Comparison of ENCODE assay signal across 8 cellular contexts in the genomic region with DNA sequence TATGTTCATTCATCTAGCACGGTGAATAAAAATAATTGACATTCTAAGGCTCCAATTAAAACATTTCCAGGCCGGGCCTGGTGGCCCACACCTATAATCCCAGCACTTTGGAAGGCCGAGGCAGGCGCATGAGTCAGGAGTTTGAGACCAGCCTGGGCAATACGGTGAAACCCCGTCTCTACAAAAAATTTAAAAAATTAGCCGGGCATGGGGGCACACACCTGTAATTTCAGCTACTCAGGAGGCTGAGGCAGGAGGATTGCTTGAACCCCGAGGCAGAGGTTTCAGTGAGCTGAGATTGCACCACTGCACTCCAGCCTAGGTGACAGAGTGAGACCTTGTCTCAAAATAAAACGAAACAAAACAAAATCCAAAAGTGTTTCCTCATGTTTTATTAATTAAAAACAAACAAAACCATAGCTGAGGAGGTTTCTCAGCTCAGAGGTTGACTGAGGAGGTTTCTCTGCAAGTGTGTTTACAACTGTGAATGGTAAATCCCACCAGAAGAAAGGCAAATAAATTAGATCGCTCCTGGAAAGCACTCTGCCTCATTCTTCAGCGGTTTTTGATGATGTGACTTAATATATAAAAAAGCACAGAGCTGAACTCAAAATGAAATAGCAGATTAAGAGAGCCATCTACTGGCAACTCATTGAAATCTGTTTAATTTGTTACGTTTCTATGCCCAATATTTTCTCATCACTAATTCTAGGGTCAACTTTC. TPM values are rescaled to one million over a fixed set of nuclear protein-coding genes. Genes with fewer than 3 reads are reported as not detected.
DNase-seq lines count a peak whose midpoint lies in the region; ATAC-seq, FAIRE-seq and TF ChIP-seq lines count a peak whose summit lies in the region.

No MANE protein-coding gene starts in this region.

- SMC1A ChIA-PET in GM12878 (lab: Charles Lee; ENCODE audit: uncharacterized antibody, unreplicated experiment): interaction anchor here (0.7 to 6.6 kb wide), 50 partner anchors 9 to 664 kb away, joined by 3 to 186 read pairs (median 4); a partner anchor contains a TSS

- WGBS in GM12878 (ENCODE audit: insufficient coverage, insufficient replicate concordance, low lambda C conversion rate, missing lambda C conversion rate): 45% methylated on average over 12 of the region's 12 CpGs

- H3K27me3 ChIP-seq in GM12878 (replicated peaks in 1 of 2; ENCODE audit: control insufficient read depth in 2 of 2, insufficient read depth in 2 of 2, low read length in 1 of 2) (no peaks in the 10 kb centered on the region), keratinocyte (ENCODE audit: control insufficient read depth, extremely low read depth, insufficient read depth, low read length) (no peaks in the 10 kb centered on the region)

- no peak for TF ChIP-seq POLR2A in GM12878 (IDR thresholded peaks at IDR 0.05; ENCODE audit: low read depth, low read length)

- ATAC-seq in GM18511 (IDR thresholded peaks at IDR 0.05; ENCODE audit: unreplicated experiment) (peak; percentile 49), GM12878 (peak; percentile 70), HG02588 (IDR thresholded peaks at IDR 0.05; ENCODE audit: unreplicated experiment) (no peak)

- no peaks in the 10 kb centered on the region for H3K27me3 Mint-ChIP-seq in type B pancreatic cell

- dilution Hi-C loops in keratinocyte (cut with MboI; ENCODE audit: extremely low pct_ligation_motif_present, low sequenced_read_pairs): no loop called here

- no peak for TF ChIP-seq EP300 in GM12878 (IDR thresholded peaks at IDR 0.05; ENCODE audit: borderline replicate concordance in 1 of 2, control insufficient read depth in 1 of 2, low read depth in 2 of 2, low read length in 2 of 2)

- H3K36me3 ChIP-seq in GM12878 (ENCODE audit: control insufficient read depth in 2 of 2, insufficient read depth in 2 of 2, low read length in 1 of 2): no peaks in the 10 kb centered on the region
- no peaks in the 10 kb centered on the region for H3K36me3 ChIP-seq in keratinocyte (ENCODE audit: control insufficient read depth in 2 of 2, extremely low read depth in 1 of 2, insufficient read depth in 2 of 2, low read length in 2 of 2)

- RAD21 ChIA-PET in GM12878 (lab: Charles Lee; ENCODE audit: unreplicated experiment): interaction anchor here (0.7 to 5.0 kb wide), 29 partner anchors 10 to 574 kb away, joined by 3 to 156 read pairs (median 5); no protein-coding TSS in a partner anchor

- H3K4me1 ChIP-seq in GM12878 (ENCODE audit: control insufficient read depth, insufficient read depth, low read length) (no peaks in the 10 kb centered on the region), keratinocyte (ENCODE audit: control insufficient read depth, extremely low read depth, insufficient read depth, low read length) (peaks cover 4% of the 10 kb centered on the region)

- DNase-seq in AG08396 (ENCODE audit: low spot score) (peak; percentile 56), NCI-H2196 (lab: John Stamatoyannopoulos, UW; ENCODE audit: unreplicated experiment) (peak; percentile 65), GM12878 (ENCODE audit: low read depth, low spot score) (no peak), keratinocyte (ENCODE audit: low read depth, low spot score) (no peak), type B pancreatic cell (ENCODE audit: extremely low spot score, unreplicated experiment) (no peak), GDM1 (lab: John Stamatoyannopoulos, UW) (no peak)

- H3K9me3 ChIP-seq in GM12878 (replicated peaks; ENCODE audit: control insufficient read depth, insufficient read depth, low read length) (no peaks in the 10 kb centered on the region; the same call in 2 of the 3 replicates), keratinocyte (ENCODE audit: control insufficient read depth, low read depth, low read length) (no peaks in the 10 kb centered on the region)

- no peaks in the 10 kb centered on the region for H3K36me3 Mint-ChIP-seq in type B pancreatic cell

- CTCF ChIA-PET in GM12878 (lab: Yijun Ruan, JAX): interaction anchor here (0.6 to 5.8 kb wide), 79 partner anchors 8 to 615 kb away, joined by 3 to 305 read pairs (median 4); a partner anchor contains a TSS

- H2AFZ ChIP-seq in GM12878 (ENCODE audit: control insufficient read depth, low read depth, low read length): peak overlapping the region; percentile 45
- peak overlapping the region; percentile 78 for H2AFZ ChIP-seq in keratinocyte (ENCODE audit: control insufficient read depth, low read length)

- H3K4me3 ChIP-seq in GM12878: no peak overlapping the region
- peak overlapping the region in 1 of 3 experiments; percentile 14 for H3K4me3 ChIP-seq in keratinocyte (ENCODE audit: control insufficient read depth in 2 of 3, extremely low read depth in 1 of 3, insufficient read depth in 2 of 3, low read depth in 1 of 3, low read length in 3 of 3)

- no peaks in the 10 kb centered on the region for H3K4me1 Mint-ChIP-seq in type B pancreatic cell (ENCODE audit: unreplicated experiment)

- no peak overlapping the region for H3K4me3 Mint-ChIP-seq in type B pancreatic cell

- H3K27ac ChIP-seq in GM12878 (ENCODE audit: control insufficient read depth, insufficient read depth): no peak overlapping the region
- H3K27ac ChIP-seq in keratinocyte (ENCODE audit: control insufficient read depth, insufficient read depth, low read length): no peak overlapping the region

- H4K20me1 ChIP-seq in GM12878 (ENCODE audit: control insufficient read depth, insufficient read depth): no peaks in the 10 kb centered on the region
- no peaks in the 10 kb centered on the region for H4K20me1 ChIP-seq in keratinocyte (ENCODE audit: control insufficient read depth, extremely low read depth, insufficient read depth, low read length)

- H3K4me2 ChIP-seq in GM12878 (ENCODE audit: control insufficient read depth, insufficient read depth): no peak overlapping the region
- H3K4me2 ChIP-seq in keratinocyte (ENCODE audit: control insufficient read depth, extremely low read depth, insufficient read depth, low read depth, low read length): peak overlapping the region; percentile 58

- no TSS peak for BruUV-seq in GM12878 (replicated peaks; lab: Mats Ljungman, UMichigan)

- no peak overlapping the region for H3K27ac Mint-ChIP-seq in type B pancreatic cell

- no peaks in the 10 kb centered on the region for H3K9me1 ChIP-seq in keratinocyte (ENCODE audit: control insufficient read depth, extremely low read depth, insufficient read depth, low read length)

- no peaks in the 10 kb centered on the region for H3K79me2 ChIP-seq in GM12878 (ENCODE audit: control insufficient read depth, insufficient read depth, low read length)
- no peaks in the 10 kb centered on the region for H3K79me2 ChIP-seq in keratinocyte (ENCODE audit: control insufficient read depth, insufficient read depth, low read length)

- TF ChIP-seq CTCF in GM12878 (IDR thresholded peaks at IDR 0.05 in 2 of 3, conservative IDR thresholded peaks at IDR 0.05 in 1 of 3; ENCODE audit: control insufficient read depth in 2 of 3, extremely low read depth in 1 of 3, insufficient read depth in 1 of 3, low read depth in 3 of 3, low read length in 3 of 3): peak; percentile 37 to 71 (median 44); a peak in 4 of 6 replicates
- peak in 2 of 3 experiments; percentile 38 to 41 for TF ChIP-seq CTCF in keratinocyte (optimal IDR thresholded peaks at IDR 0.05 in 1 of 3, IDR thresholded peaks at IDR 0.05 in 1 of 3, conservative IDR thresholded peaks at IDR 0.05 in 1 of 3; ENCODE audit: extremely low read depth in 1 of 3, insufficient read depth in 2 of 3, low read length in 3 of 3)
- TF ChIP-seq CTCF in type B pancreatic cell (conservative IDR thresholded peaks at IDR 0.05): peak; percentile 81

- POLR2A ChIA-PET in GM12878 (lab: Charles Lee): interaction anchor here (1.0 kb wide), 1 partner anchor 310 kb away, joined by 3 read pairs; no protein-coding TSS in a partner anchor

- FAIRE-seq in GM12878 (lab: Jason Lieb, UNC): peak; percentile 82
- peak; percentile 73 for FAIRE-seq in keratinocyte (lab: Jason Lieb, UNC)

- peak; percentile 90 for TF ChIP-seq RAD21 in GM12878 (IDR thresholded peaks at IDR 0.05; ENCODE audit: insufficient read depth, low read depth, low read length)

- intact Hi-C loops in GM12878 (cut with micrococcal nuclease; ENCODE audit: unreplicated experiment): loop anchor here (1.0 to 10.0 kb wide), 4 partner anchors 131 to 571 kb away; no protein-coding TSS in a partner anchor

- in situ Hi-C loops in GM12878 (cut with MboI): loop anchor here (5.0 kb wide), 2 partner anchors 239 to 569 kb away; no protein-coding TSS in a partner anchor

- H3K9ac ChIP-seq in GM12878 (ENCODE audit: control insufficient read depth, insufficient read depth, low read length): no peak overlapping the region
- no peak overlapping the region for H3K9ac ChIP-seq in keratinocyte (ENCODE audit: control insufficient read depth, extremely low read depth, insufficient read depth, low read length)

- H3K9me3 Mint-ChIP-seq in type B pancreatic cell: no peaks in the 10 kb centered on the region

RNA-seq across cellular contexts. Expression of a gene that starts 37.7 kb away (rescaled TPM):
- 16.2 and 18.3 TPM in 2 replicates for total RNA-seq in GM12878 (2013; cell fraction: nucleolus; rRNA removed)
- total RNA-seq in GM12878 (2014; rRNA removed) (8.1 and 10.5 TPM in 2 replicates), GM12878 (2014; rRNA removed; fragmentation: Illumina TruSeq; extraction: Trizol) (9.2 and 9.8 TPM in 2 replicates), GM12878 (2021) (12.2 and 13.2 TPM in 2 replicates), type B pancreatic cell (ENCODE audit: low replicate concordance) (7.1 and 13.4 TPM in 2 replicates)
- 4.9 TPM for polyA plus RNA-seq in GM12878 (2011; ENCODE audit: low read depth)
- polyA plus RNA-seq in GM12878 (2011; rRNA removed) (19.3 and 29.5 TPM in 2 replicates), GM12878 (2014; fragmentation: Illumina TruSeq; extraction: Trizol) (18.5 and 25.0 TPM in 2 replicates), GM12878 (2014; fragmentation: Nextera tagmentation; extraction: Ambion mirVana) (10 to 100 TPM; 21.3 to 30.9 TPM), GM12878 (2014; rRNA removed) (11.6 and 14.4 TPM in 2 replicates), GM12878 (2016; fragmentation: Nextera tagmentation; extraction: Ambion mirVana) (10 to 100 TPM; 26.9 to 30.6 TPM), keratinocyte (5.6 to 9.1 TPM (median 6.0 TPM) in 3 replicates)
- polyA plus RNA-seq in GM12878 (2011; cell fraction: cytosol; rRNA removed): 4.7 and 5.8 TPM in 2 replicates
- 4.8 and 5.8 TPM in 2 replicates for polyA plus RNA-seq in GM12878 (2011; cell fraction: nucleus; rRNA removed)
- polyA plus RNA-seq in GM12878 (2012): 5.7 and 7.4 TPM in 2 replicates
- polyA minus RNA-seq in GM12878 (2011; rRNA and poly(A)+ RNA removed): 10.8 and 13.2 TPM in 2 replicates
- polyA minus RNA-seq in GM12878 (2011; cell fraction: cytosol; rRNA and poly(A)+ RNA removed): 3.6 and 6.8 TPM in 2 replicates
- polyA minus RNA-seq in GM12878 (2011; cell fraction: nucleus; rRNA and poly(A)+ RNA removed): 3.9 and 4.3 TPM in 2 replicates
- polyA plus RNA-seq in keratinocyte (2011; ENCODE audit: low read depth): 5.0 TPM
- 4.2 and 7.7 TPM in 2 replicates for polyA plus RNA-seq in keratinocyte (2011; cell fraction: cytosol; rRNA removed)
- 4.1 and 5.5 TPM in 2 replicates for polyA plus RNA-seq in keratinocyte (2011; cell fraction: nucleus; rRNA removed)
- 3.3 and 7.3 TPM in 2 replicates for polyA plus RNA-seq in keratinocyte (2012; ENCODE audit: low replicate concordance)
- 0.95 to 7.1 TPM (median 1.6 TPM) in 3 replicates for polyA minus RNA-seq in keratinocyte
- polyA minus RNA-seq in keratinocyte (2011; cell fraction: cytosol; rRNA and poly(A)+ RNA removed): 2.3 TPM
- polyA minus RNA-seq in keratinocyte (2011; cell fraction: nucleus; rRNA and poly(A)+ RNA removed): 5.2 and 6.1 TPM in 2 replicates

RNA-seq across cellular contexts. Expression of a gene that starts 58.1 kb away (rescaled TPM):
- total RNA-seq in GM12878 (2013; cell fraction: nucleolus; rRNA removed): 138 and 140 TPM in 2 replicates
- total RNA-seq in GM12878 (2014; rRNA removed) (29.7 and 30.7 TPM in 2 replicates), GM12878 (2014; rRNA removed; fragmentation: Illumina TruSeq; extraction: Trizol) (26.3 and 34.1 TPM in 2 replicates), GM12878 (2021) (29.5 and 35.5 TPM in 2 replicates), type B pancreatic cell (ENCODE audit: low replicate concordance) (49.5 and 61.1 TPM in 2 replicates)
- 26.9 TPM for polyA plus RNA-seq in GM12878 (2011; ENCODE audit: low read depth)
- polyA plus RNA-seq in GM12878 (2011; rRNA removed) (34.6 and 42.0 TPM in 2 replicates), GM12878 (2014; fragmentation: Illumina TruSeq; extraction: Trizol) (27.8 and 52.7 TPM in 2 replicates), GM12878 (2014; fragmentation: Nextera tagmentation; extraction: Ambion mirVana) (1 to 10 TPM; 4.8 to 7.0 TPM), GM12878 (2014; rRNA removed) (17.6 and 25.9 TPM in 2 replicates), GM12878 (2016; fragmentation: Nextera tagmentation; extraction: Ambion mirVana) (10 to 100 TPM; 13.2 to 24.2 TPM), keratinocyte (31.2 to 66.9 TPM (median 64.1 TPM) in 3 replicates)
- 13.7 and 14.1 TPM in 2 replicates for polyA plus RNA-seq in GM12878 (2011; cell fraction: cytosol; rRNA removed)
- 18.6 and 26.8 TPM in 2 replicates for polyA plus RNA-seq in GM12878 (2011; cell fraction: nucleus; rRNA removed)
- polyA plus RNA-seq in GM12878 (2012): 12.0 and 13.2 TPM in 2 replicates
- 63.5 and 113 TPM in 2 replicates for polyA minus RNA-seq in GM12878 (2011; rRNA and poly(A)+ RNA removed)
- 34.5 and 37.3 TPM in 2 replicates for polyA minus RNA-seq in GM12878 (2011; cell fraction: cytosol; rRNA and poly(A)+ RNA removed)
- polyA minus RNA-seq in GM12878 (2011; cell fraction: nucleus; rRNA and poly(A)+ RNA removed): 48.2 and 92.5 TPM in 2 replicates
- polyA plus RNA-seq in keratinocyte (2011; ENCODE audit: low read depth): 48.7 TPM
- 20.5 and 31.0 TPM in 2 replicates for polyA plus RNA-seq in keratinocyte (2011; cell fraction: cytosol; rRNA removed)
- 59.3 and 61.8 TPM in 2 replicates for polyA plus RNA-seq in keratinocyte (2011; cell fraction: nucleus; rRNA removed)
- polyA plus RNA-seq in keratinocyte (2012; ENCODE audit: low replicate concordance): 14.7 and 116 TPM in 2 replicates
- 56.8 to 165 TPM (median 133 TPM) in 3 replicates for polyA minus RNA-seq in keratinocyte
- 86.1 TPM for polyA minus RNA-seq in keratinocyte (2011; cell fraction: cytosol; rRNA and poly(A)+ RNA removed)
- polyA minus RNA-seq in keratinocyte (2011; cell fraction: nucleus; rRNA and poly(A)+ RNA removed): 187 and 380 TPM in 2 replicates

Comparison
In these comparisons a context has a peak if more than half of its experiments do, and no peak if none do; other contexts are left out.
1. DNase-seq: peak in AG08396 (single experiment) and NCI-H2196 (single experiment); none in GM12878 (single experiment), keratinocyte (single experiment), type B pancreatic cell (single experiment) and GDM1 (single experiment).
2. Peak in every context shown above with its lines, with median percentiles within 50 percentile points of each other: CTCF ChIP-seq.